ENCODE assay signal across 9 cellular contexts in genomic region chr13:52968074-52968700, GRCh38.
A peak's percentile ranks its signal among the peaks of the same experiment; 100 is the strongest.
DNase-seq lines count a peak whose midpoint lies in the region; ATAC-seq and TF ChIP-seq lines count a peak whose summit lies in the region.
"Had no signal": no experiment of that assay in that cellular context is flagged by ENCODE, and none has a peak within 500 bp of the region (broad histone marks: within the 10 kb centered on the region; RNA-seq: fewer than 3 reads in every experiment).

No MANE protein-coding gene starts in this region.

- H3K36me3 ChIP-seq in BE2C: no peaks in the 10 kb centered on the region

- CTCF ChIA-PET in WTC11 (lab: Charles Lee): interaction anchor here (0.6 to 8.4 kb wide), 101 partner anchors 8 to 398 kb away, joined by 3 to 430 read pairs (median 5); partner anchors contain the start of genes CNMD, OLFM4 and PCDH8

- H3K4me3 ChIP-seq in BE2C (ENCODE audit: low read depth, low read length): no peak overlapping the region

- ATAC-seq in GM19025 (IDR thresholded peaks at IDR 0.05; ENCODE audit: low read depth, unreplicated experiment) (peak; percentile 98), HG03159 (IDR thresholded peaks at IDR 0.05; ENCODE audit: unreplicated experiment) (peak; percentile 100), WTC11 (peak; percentile 100)

- peak; percentile 100 for TF ChIP-seq CTCF in BE2C (IDR thresholded peaks at IDR 0.05; ENCODE audit: low read depth, low read length)
- TF ChIP-seq CTCF in WTC11 (IDR thresholded peaks at IDR 0.05): peak; percentile 84

- H3K9me3 Mint-ChIP-seq in WTC11: no peaks in the 10 kb centered on the region

- H3K4me1 Mint-ChIP-seq in WTC11: no peaks in the 10 kb centered on the region; the same call in 1 of the 2 replicates

- DNase-seq in BE2C (peak; percentile 76), NCI-H2196 (lab: John Stamatoyannopoulos, UW; ENCODE audit: unreplicated experiment) (peak; percentile 74), WTC11 (ENCODE audit: low spot score) (peak; percentile 92), left kidney (ENCODE audit: low read depth, low spot score) (peak; percentile 95)
- DNase-seq in central memory CD4-positive, alpha-beta T cell: peak; percentile 28
- DNase-seq in stimulated activated CD4-positive, alpha-beta T cell treated with anti-CD3 and anti-CD28 coated beads, Interleukin-4, amount 100 ng/mL, for 48 hours (ENCODE audit: low read depth in 2 of 2): peak; percentile 40 to 64

- POLR2A ChIA-PET in WTC11 (lab: Charles Lee): interaction anchor here (0.6 to 1.6 kb wide), 10 partner anchors 13 to 233 kb away, joined by 3 to 13 read pairs (median 3); partner anchors contain the start of gene PCDH8

- H3K4me3 Mint-ChIP-seq in WTC11: no peak overlapping the region
- H3K4me3 Mint-ChIP-seq: IgD-negative memory B cell had no signal

- no peaks in the 10 kb centered on the region for H3K4me1 ChIP-seq in BE2C

- no peaks in the 10 kb centered on the region for H3K9me3 ChIP-seq in BE2C

- no peak overlapping the region for H3K27ac Mint-ChIP-seq in WTC11
- H3K27ac Mint-ChIP-seq: IgD-negative memory B cell had no signal

- 0 out of 2 replicates have a peak, but pooled peaks cover 7% of the 10 kb centered on the region for H3K27me3 ChIP-seq in BE2C

- H3K27me3 Mint-ChIP-seq in WTC11 (ENCODE audit: low read depth): peaks cover 4% of the 10 kb centered on the region; the same call in 1 of the 2 replicates

- H3K36me3 Mint-ChIP-seq in WTC11: no peaks in the 10 kb centered on the region

TF ChIP-seq in WTC11, 78 proteins besides CTCF, POLR2A, EP300 and RAD21 (continues in another document):
- no peak for TF ChIP-seq ZBTB21 (CRISPR knock-in tag; IDR thresholded peaks at IDR 0.05; ENCODE audit: borderline replicate concordance)
- TF ChIP-seq MAX (CRISPR knock-in tag; IDR thresholded peaks at IDR 0.05): peak; percentile 31; the same call in 1 of the 2 replicates
- TF ChIP-seq NR3C1 (CRISPR knock-in tag; conservative IDR thresholded peaks at IDR 0.05; ENCODE audit: low read depth): no peak
- no peak for TF ChIP-seq GRHL2 (CRISPR knock-in tag; IDR thresholded peaks at IDR 0.05; ENCODE audit: insufficient replicate concordance, severe bottlenecking)
- no peak for TF ChIP-seq ELF4 (CRISPR knock-in tag; IDR thresholded peaks at IDR 0.05; ENCODE audit: low read depth)
- TF ChIP-seq CREM (CRISPR knock-in tag; IDR thresholded peaks at IDR 0.05): no peak
- no peak for TF ChIP-seq STAT6 (CRISPR knock-in tag; conservative IDR thresholded peaks at IDR 0.05; ENCODE audit: low read depth)
- TF ChIP-seq MLX (CRISPR knock-in tag; IDR thresholded peaks at IDR 0.05): no peak
- no peak for TF ChIP-seq TEAD4 (CRISPR knock-in tag; IDR thresholded peaks at IDR 0.05)
- TF ChIP-seq ZNF423 (CRISPR knock-in tag; IDR thresholded peaks at IDR 0.05): peak; percentile 4; the same call in 1 of the 2 replicates
- TF ChIP-seq ZNF425 (CRISPR knock-in tag; conservative IDR thresholded peaks at IDR 0.05): no peak
- peak; percentile 42; the same call in 1 of the 2 replicates for TF ChIP-seq E2F5 (CRISPR knock-in tag; IDR thresholded peaks at IDR 0.05)
- TF ChIP-seq ZNF671 (CRISPR knock-in tag; IDR thresholded peaks at IDR 0.05): no peak
- no peak for TF ChIP-seq ZNF416 (CRISPR knock-in tag; IDR thresholded peaks at IDR 0.05)
- TF ChIP-seq MXD4 (CRISPR knock-in tag; IDR thresholded peaks at IDR 0.05; ENCODE audit: borderline replicate concordance): no peak
- no peak for TF ChIP-seq KAT7 (CRISPR knock-in tag; IDR thresholded peaks at IDR 0.05; ENCODE audit: borderline replicate concordance)
- TF ChIP-seq NR1H2 (CRISPR knock-in tag; IDR thresholded peaks at IDR 0.05): no peak
- no peak for TF ChIP-seq OVOL2 (CRISPR knock-in tag; IDR thresholded peaks at IDR 0.05; ENCODE audit: borderline replicate concordance)
- peak; percentile 81 for TF ChIP-seq TEAD1 (CRISPR knock-in tag; IDR thresholded peaks at IDR 0.05)
- TF ChIP-seq NFYB (CRISPR knock-in tag; conservative IDR thresholded peaks at IDR 0.05; ENCODE audit: low read depth): no peak
- no peak for TF ChIP-seq ATF1 (CRISPR knock-in tag; IDR thresholded peaks at IDR 0.05)
- peak; percentile 66; the same call in 1 of the 2 replicates for TF ChIP-seq HMGXB4 (CRISPR knock-in tag; IDR thresholded peaks at IDR 0.05)

Comparison
In these comparisons a context has a peak if more than half of its experiments do, and no peak if none do; other contexts are left out.
1. DNase-seq: peak in every context shown above with its lines; median percentile 95 in left kidney; 92 in WTC11; 76 in BE2C; 74 in NCI-H2196; 52 in stimulated activated CD4-positive, alpha-beta T cell treated with anti-CD3 and anti-CD28 coated beads, Interleukin-4, amount 100 ng/mL, for 48 hours; 28 in central memory CD4-positive, alpha-beta T cell.